ENCODE assay signal across 9 cellular contexts in genomic region chr4:109123952-109124351, GRCh38.
"Had no signal": no experiment of that assay in that cellular context is flagged by ENCODE, and none has a peak within 500 bp of the region (broad histone marks: within the 10 kb centered on the region; RNA-seq: fewer than 3 reads in every experiment).

No MANE protein-coding gene starts in this region.

- DNase-seq: H9, HCEC 1CT, Karpas-422, KBM-7 had no signal

- H3K27ac ChIP-seq: KMS-11 had no signal

- H2AFZ ChIP-seq: GM23338 had no signal

- H3K9ac ChIP-seq: KMS-11 had no signal

- FAIRE-seq: H1, H54, HTR-8/SVneo had no signal

- H3K4me3 Mint-ChIP-seq: GM23338, H9 had no signal

- ATAC-seq: GM23338 had no signal

- H3K4me2 ChIP-seq: GM23338, KMS-11 had no signal

- H3K27ac Mint-ChIP-seq: GM23338, H9 had no signal

- H3K4me3 ChIP-seq: GM23338 had no signal

- H3K9me3 Mint-ChIP-seq: GM23338, H9 had no signal
